In genomic region chr12:6647083-6647604, GRCh38 we compare ENCODE assay signal across 8 cellular contexts. TPM values are rescaled to one million over a fixed set of nuclear protein-coding genes. Genes with fewer than 3 reads are reported as not detected.
DNase-seq lines count a peak whose midpoint lies in the region; ATAC-seq and TF ChIP-seq lines count a peak whose summit lies in the region.

Gene ACRBP, minus strand, starts transcription at chr12:6647432. Its CDS starts 66 bp downstream, at chr12:6647366.

- peak; percentile 42 for DNase-seq in activated T-cell treated with anti-CD3 and anti-CD28 coated beads, Interleukin-2, amount 50 U/mL, for 1 hour
- DNase-seq in activated T-cell treated with anti-CD3 and anti-CD28 coated beads for 4 hours: no peak
- peak in 1 of 3 donors; percentile 20 for DNase-seq in T-helper 17 cell
- DNase-seq in epithelial cell of esophagus (ENCODE audit: low read depth): peak; percentile 51
- DNase-seq in mesenteric fat pad (ENCODE audit: low spot score): peak; percentile 92
- peak in 41 of 49 donors; percentile 12 to 88 (median 50) for DNase-seq in substantia nigra (lab: John Stamatoyannopoulos, UW)

- peaks cover 7% of the 10 kb centered on the region for H3K27me3 Mint-ChIP-seq in T-helper 17 cell

- peaks cover 10% of the 10 kb centered on the region for H3K36me3 Mint-ChIP-seq in T-helper 17 cell (ENCODE audit: low read depth)

- peaks cover 14% of the 10 kb centered on the region for H3K4me1 Mint-ChIP-seq in T-helper 17 cell

- peak within 1 kb of the TSS; percentile 26 for H3K4me3 ChIP-seq in epithelial cell of esophagus (ENCODE audit: low read length)

- H3K9me3 ChIP-seq in T-helper 17 cell (ENCODE audit: control insufficient read depth, low read length, poor library complexity, severe bottlenecking): no peaks in the 10 kb centered on the region

- TF ChIP-seq CTCF in epithelial cell of esophagus (IDR thresholded peaks at IDR 0.05; ENCODE audit: insufficient read depth, low read depth, low read length, missing control alignments): no peak

- H3K27ac Mint-ChIP-seq in T-helper 17 cell: peak within 1 kb of the TSS; percentile 56

- peak within 1 kb of the TSS; percentile 59 for H3K27ac ChIP-seq in substantia nigra (ENCODE audit: low read depth, low read length, poor library complexity, severe bottlenecking)

- peak within 1 kb of the TSS; percentile 83 for H3K4me3 Mint-ChIP-seq in T-helper 17 cell

- ATAC-seq in T-helper 17 cell (peak; percentile 76), HG02970 (IDR thresholded peaks at IDR 0.05; ENCODE audit: low FRiP score, unreplicated experiment) (no peak), GM18498 (IDR thresholded peaks at IDR 0.05; ENCODE audit: unreplicated experiment) (no peak)

RNA-seq across cellular contexts. Expression of gene ACRBP, which starts in this region (rescaled TPM):
- total RNA-seq in T-helper 17 cell (10 to 100 TPM in 1 of 2 donors, 1 to 10 TPM in 1; 3.4 to 90.0 TPM), mesenteric fat pad (2.5 TPM)
